In genomic region chr17:40582328-40582901, GRCh38 we compare ENCODE assay signal across 8 cellular contexts. TPM values are rescaled to one million over a fixed set of nuclear protein-coding genes. Genes with fewer than 3 reads are reported as not detected.
A peak's percentile ranks its signal among the peaks of the same experiment; 100 is the strongest.
DNase-seq lines count a peak whose midpoint lies in the region; ATAC-seq and TF ChIP-seq lines count a peak whose summit lies in the region.

No MANE protein-coding gene starts in this region.

- peak overlapping the region; percentile 19 for H3K27ac ChIP-seq in CD8-positive, alpha-beta memory T cell (ENCODE audit: low read depth, low read length)
- H3K27ac ChIP-seq in OCI-LY3 (ENCODE audit: low read length): no peak overlapping the region

- H2AFZ ChIP-seq in OCI-LY3 (ENCODE audit: low read depth, low read length): peak overlapping the region; percentile 91

- no peaks in the 10 kb centered on the region for H3K27me3 ChIP-seq in CD8-positive, alpha-beta memory T cell (ENCODE audit: insufficient read depth, low read length, poor library complexity, severe bottlenecking)
- no peaks in the 10 kb centered on the region for H3K27me3 ChIP-seq in OCI-LY3 (ENCODE audit: low read depth, low read length)

- H3K36me3 ChIP-seq in CD8-positive, alpha-beta memory T cell (ENCODE audit: insufficient read depth, low read length): no peaks in the 10 kb centered on the region
- H3K36me3 ChIP-seq in OCI-LY3 (replicated peaks; ENCODE audit: low read depth, low read length): no peaks in the 10 kb centered on the region

- no peaks in the 10 kb centered on the region for H4K20me1 ChIP-seq in OCI-LY3 (ENCODE audit: insufficient read depth, low read length)

- ATAC-seq in GM19455 (IDR thresholded peaks at IDR 0.05; ENCODE audit: unreplicated experiment) (peak; percentile 78), HG03469 (IDR thresholded peaks at IDR 0.05; ENCODE audit: unreplicated experiment) (peak; percentile 43)
- ATAC-seq in activated naive CD8-positive, alpha-beta T cell treated with anti-CD3 and anti-CD28 coated beads, Interleukin-2, amount 50 U/mL, for 24 hours: peak; percentile 67
- ATAC-seq in naive thymus-derived CD8-positive, alpha-beta T cell: peak; percentile 84 to 92

- H3K27ac Mint-ChIP-seq in CD8-positive, alpha-beta memory T cell: peak overlapping the region; percentile 68 to 94 (median 89)
- H3K27ac Mint-ChIP-seq in activated naive CD8-positive, alpha-beta T cell treated with anti-CD3 and anti-CD28 coated beads, Interleukin-2, amount 50 U/mL, for 24 hours: peak overlapping the region; percentile 89
- peak overlapping the region; percentile 88 to 99 (median 97) for H3K27ac Mint-ChIP-seq in naive thymus-derived CD8-positive, alpha-beta T cell

- H3K4me1 Mint-ChIP-seq in CD8-positive, alpha-beta memory T cell: peaks cover 57 to 95% (median 84%) of the 10 kb centered on the region in 3 donors
- peaks cover 93% of the 10 kb centered on the region for H3K4me1 Mint-ChIP-seq in activated naive CD8-positive, alpha-beta T cell treated with anti-CD3 and anti-CD28 coated beads, Interleukin-2, amount 50 U/mL, for 24 hours
- H3K4me1 Mint-ChIP-seq in naive thymus-derived CD8-positive, alpha-beta T cell: peaks cover 59 to 96% (median 94%) of the 10 kb centered on the region in 4 donors

- no peaks in the 10 kb centered on the region for H3K27me3 Mint-ChIP-seq in CD8-positive, alpha-beta memory T cell
- H3K27me3 Mint-ChIP-seq in activated naive CD8-positive, alpha-beta T cell treated with anti-CD3 and anti-CD28 coated beads, Interleukin-2, amount 50 U/mL, for 24 hours: no peaks in the 10 kb centered on the region
- no peaks in the 10 kb centered on the region for H3K27me3 Mint-ChIP-seq in naive thymus-derived CD8-positive, alpha-beta T cell

- no peak overlapping the region for H3K9ac ChIP-seq in OCI-LY3 (ENCODE audit: low read length)

- CTCF ChIA-PET in CD8-positive, alpha-beta memory T cell (lab: Charles Lee): interaction anchor here (0.9 to 1.4 kb wide), 2 partner anchors 11 to 26 kb away, joined by 3 read pairs; no protein-coding TSS in a partner anchor

- peak overlapping the region; percentile 66 for H3K4me2 ChIP-seq in OCI-LY3 (ENCODE audit: low read length)

- no peak for TF ChIP-seq CTCF in OCI-LY3 (IDR thresholded peaks at IDR 0.05; ENCODE audit: low read depth, low read length)

- peaks cover 7 to 16% (median 11%) of the 10 kb centered on the region in 5 donors for H3K9me3 Mint-ChIP-seq in CD8-positive, alpha-beta memory T cell
- H3K9me3 Mint-ChIP-seq in activated naive CD8-positive, alpha-beta T cell treated with anti-CD3 and anti-CD28 coated beads, Interleukin-2, amount 50 U/mL, for 24 hours: peaks cover 29% of the 10 kb centered on the region
- peaks cover 0 to 30% (median 14%) of the 10 kb centered on the region in 9 donors for H3K9me3 Mint-ChIP-seq in naive thymus-derived CD8-positive, alpha-beta T cell

- peaks cover 4 to 24% (median 5%) of the 10 kb centered on the region in 3 donors for H3K36me3 Mint-ChIP-seq in CD8-positive, alpha-beta memory T cell
- peaks cover 27% of the 10 kb centered on the region for H3K36me3 Mint-ChIP-seq in activated naive CD8-positive, alpha-beta T cell treated with anti-CD3 and anti-CD28 coated beads, Interleukin-2, amount 50 U/mL, for 24 hours (ENCODE audit: low read depth)
- H3K36me3 Mint-ChIP-seq in naive thymus-derived CD8-positive, alpha-beta T cell: peaks cover 0 to 12% (median 7%) of the 10 kb centered on the region in 3 donors

- H3K9me3 ChIP-seq in CD8-positive, alpha-beta memory T cell (ENCODE audit: low read length): no peaks in the 10 kb centered on the region
- H3K9me3 ChIP-seq in OCI-LY3 (ENCODE audit: insufficient read depth, low read length): no peaks in the 10 kb centered on the region

- H3K4me3 Mint-ChIP-seq in CD8-positive, alpha-beta memory T cell: peak overlapping the region; percentile 1 to 78 (median 77)
- H3K4me3 Mint-ChIP-seq in activated naive CD8-positive, alpha-beta T cell treated with anti-CD3 and anti-CD28 coated beads, Interleukin-2, amount 50 U/mL, for 24 hours: peak overlapping the region; percentile 60
- peak overlapping the region; percentile 52 to 87 (median 72) for H3K4me3 Mint-ChIP-seq in naive thymus-derived CD8-positive, alpha-beta T cell

- peaks cover 61% of the 10 kb centered on the region for H3K4me1 ChIP-seq in CD8-positive, alpha-beta memory T cell (ENCODE audit: insufficient read depth, low read length)
- peaks cover 30% of the 10 kb centered on the region for H3K4me1 ChIP-seq in OCI-LY3 (ENCODE audit: low read length)

- no peaks in the 10 kb centered on the region for H3K79me2 ChIP-seq in OCI-LY3 (ENCODE audit: low read length)

- POLR2A ChIA-PET in CD8-positive, alpha-beta memory T cell (lab: Charles Lee): interaction anchor here (1.0 to 2.8 kb wide), 5 partner anchors 16 to 49 kb away, joined by 3 to 14 read pairs (median 5); no protein-coding TSS in a partner anchor
- POLR2A ChIA-PET in naive thymus-derived CD8-positive, alpha-beta T cell (lab: Charles Lee): interaction anchor here (0.6 to 14.2 kb wide), 17 partner anchors 9 to 1656 kb away, joined by 3 to 481 read pairs (median 7); partner anchors contain the start of genes CCR7 and SMARCE1

- peak overlapping the region; percentile 46 for H3K4me3 ChIP-seq in CD8-positive, alpha-beta memory T cell (ENCODE audit: low read length)
- H3K4me3 ChIP-seq in OCI-LY3 (ENCODE audit: low read length): peak overlapping the region; percentile 38

- DNase-seq in CD8-positive, alpha-beta memory T cell: peak in 4 of 5 donors; percentile 24 to 88 (median 74)
- DNase-seq in activated naive CD8-positive, alpha-beta T cell treated with anti-CD3 and anti-CD28 coated beads, Interleukin-2, amount 50 U/mL, for 24 hours: peak; percentile 65
- DNase-seq in naive thymus-derived CD8-positive, alpha-beta T cell: peak; percentile 56 to 93 (median 80)
- DNase-seq in GOT3 (lab: John Stamatoyannopoulos, UW): no peak
- DNase-seq in cerebellum (ENCODE audit: low spot score): no peak

RNA-seq across cellular contexts. Expression of gene CCR7, which starts 17.1 kb away (rescaled TPM):
- total RNA-seq in CD8-positive, alpha-beta memory T cell: 100 to 1,000 TPM; 152 to 154 TPM
- 286 TPM for polyA plus RNA-seq in CD8-positive, alpha-beta memory T cell
- 100 to 1,000 TPM; 571 to 574 TPM for total RNA-seq in naive thymus-derived CD8-positive, alpha-beta T cell
- polyA plus RNA-seq in naive thymus-derived CD8-positive, alpha-beta T cell: 1,000 to 10,000 TPM in 2 of 3 donors, 100 to 1,000 TPM in 1; 897 to 2,008 (median 1,531) TPM
- total RNA-seq in cerebellum: not detected

Comparison
In these comparisons a context has a peak if more than half of its experiments do, and no peak if none do; other contexts are left out.
1. DNase-seq: peak in CD8-positive, alpha-beta memory T cell (4 of 5), activated naive CD8-positive, alpha-beta T cell treated with anti-CD3 and anti-CD28 coated beads, Interleukin-2, amount 50 U/mL, for 24 hours (single experiment) and naive thymus-derived CD8-positive, alpha-beta T cell (10 of 10); none in GOT3 (single experiment) and cerebellum (single experiment).
2. RNA of gene CCR7, which starts 17.1 kb away (total RNA-seq): 571 to 574 TPM in naive thymus-derived CD8-positive, alpha-beta T cell and 152 to 154 TPM in CD8-positive, alpha-beta memory T cell; not detected in cerebellum (single experiment); every median in the first group is over 100 times any median in the second.
3. Peak in every context shown above with its lines, with median percentiles within 50 percentile points of each other: H3K27ac Mint-ChIP-seq, H3K4me3 Mint-ChIP-seq and ATAC-seq.